25 cellular contexts compared by ENCODE assay signal in the genomic region with DNA sequence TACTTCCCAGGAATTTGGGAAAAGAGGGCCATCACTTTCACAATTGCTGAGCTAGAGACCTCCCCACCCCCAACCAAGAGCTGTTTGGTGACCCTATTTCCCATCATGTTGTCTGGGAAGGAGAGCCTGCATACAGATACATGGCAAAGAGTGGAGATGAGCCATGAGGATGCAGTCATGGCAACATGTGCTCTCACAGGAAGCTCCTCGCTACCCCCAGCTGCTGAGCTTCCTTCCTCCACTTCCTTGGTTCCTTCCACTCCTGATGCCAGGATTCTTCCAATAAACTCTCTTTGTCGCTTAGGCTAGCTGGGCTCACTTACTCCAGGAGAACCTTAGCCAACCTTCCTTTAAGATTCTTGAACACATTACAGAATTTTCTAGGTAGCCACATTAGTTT. TPM values are rescaled to one million over a fixed set of nuclear protein-coding genes. Genes with fewer than 3 reads are reported as not detected.
A peak's percentile ranks its signal among the peaks of the same experiment; 100 is the strongest.
DNase-seq lines count a peak whose midpoint lies in the region; ATAC-seq, FAIRE-seq and TF ChIP-seq lines count a peak whose summit lies in the region.
"Had no signal": no experiment of that assay in that cellular context is flagged by ENCODE, and none has a peak within 500 bp of the region (broad histone marks: within the 10 kb centered on the region; RNA-seq: fewer than 3 reads in every experiment).

No MANE protein-coding gene starts in this region.

- dilution Hi-C loops in endothelial cell of umbilical vein (cut with MboI; ENCODE audit: extremely low pct_ligation_motif_present, low sequenced_read_pairs), result no loop called here

- no TSS peak for BruUV-seq in endothelial cell of umbilical vein (replicated peaks; lab: Mats Ljungman, UMichigan)

- ATAC-seq in stimulated activated naive CD8-positive, alpha-beta T cell treated with anti-CD3 and anti-CD28 coated beads, Interleukin-15, Interleukin-2, amounts not matched to agents 100 U/mL and 50 U/mL, for 24 hours, result no peak

- H3K4me2 ChIP-seq in endothelial cell of umbilical vein (ENCODE audit: insufficient read depth, low read length), result peak overlapping the region; percentile 1

- no peak for TF ChIP-seq POLR2A in endothelial cell of umbilical vein (IDR thresholded peaks at IDR 0.05; ENCODE audit: low read depth, low read length)

- peaks cover 29% of the 10 kb centered on the region for H3K4me1 ChIP-seq in endothelial cell of umbilical vein (ENCODE audit: control insufficient read depth, extremely low read depth, insufficient read depth, low read length)

- no peak overlapping the region for H3K4me3 ChIP-seq in endothelial cell of umbilical vein (replicated peaks in 1 of 3; ENCODE audit: insufficient read depth in 1 of 3, low read depth in 1 of 3, low read length in 3 of 3)

- intact Hi-C loops in endothelial cell of umbilical vein (cut with micrococcal nuclease), result no loop called here

- POLR2A ChIA-PET in endothelial cell of umbilical vein (lab: Charles Lee), result no interaction called here

- H3K9me3 ChIP-seq in endothelial cell of umbilical vein (replicated peaks; ENCODE audit: control insufficient read depth, insufficient read depth, low read length), result no peaks in the 10 kb centered on the region

- no peak for FAIRE-seq in endothelial cell of umbilical vein (lab: Jason Lieb, UNC)
- FAIRE-seq: GM19239, HTR-8/SVneo had no signal

- H3K27ac Mint-ChIP-seq in stimulated activated naive CD8-positive, alpha-beta T cell treated with anti-CD3 and anti-CD28 coated beads, Interleukin-15, Interleukin-2, amounts not matched to agents 100 ng/mL and 50 ng/mL, for 24 hours, result peak overlapping the region; percentile 52
- H3K27ac Mint-ChIP-seq in nephron progenitor cell, result peak overlapping the region; percentile 64

- no peaks in the 10 kb centered on the region for H4K20me1 ChIP-seq in endothelial cell of umbilical vein (replicated peaks; ENCODE audit: control insufficient read depth, extremely low read depth, insufficient read depth, low read length)

- no peaks in the 10 kb centered on the region for H3K27me3 Mint-ChIP-seq in stimulated activated naive CD8-positive, alpha-beta T cell treated with anti-CD3 and anti-CD28 coated beads, Interleukin-15, Interleukin-2, amounts not matched to agents 100 ng/mL and 50 ng/mL, for 24 hours
- no peaks in the 10 kb centered on the region for H3K27me3 Mint-ChIP-seq in nephron progenitor cell (ENCODE audit: low read depth, poor library complexity)
- H3K27me3 Mint-ChIP-seq: CD4-positive, CD25-positive, alpha-beta regulatory T cell; IgD-negative memory B cell had no signal

- H3K4me3 Mint-ChIP-seq in stimulated activated naive CD8-positive, alpha-beta T cell treated with anti-CD3 and anti-CD28 coated beads, Interleukin-15, Interleukin-2, amounts not matched to agents 100 ng/mL and 50 ng/mL, for 24 hours, result no peak overlapping the region
- no peak overlapping the region for H3K4me3 Mint-ChIP-seq in nephron progenitor cell
- H3K4me3 Mint-ChIP-seq: CD4-positive, CD25-positive, alpha-beta regulatory T cell; IgD-negative memory B cell had no signal

- H3K4me1 Mint-ChIP-seq in stimulated activated naive CD8-positive, alpha-beta T cell treated with anti-CD3 and anti-CD28 coated beads, Interleukin-15, Interleukin-2, amounts not matched to agents 100 ng/mL and 50 ng/mL, for 24 hours (ENCODE audit: low read depth), result no peaks in the 10 kb centered on the region
- H3K4me1 Mint-ChIP-seq in nephron progenitor cell, result peaks cover 15% of the 10 kb centered on the region

- peaks cover 3 to 9% of the 10 kb centered on the region in 2 experiments for H3K36me3 ChIP-seq in endothelial cell of umbilical vein (ENCODE audit: control insufficient read depth in 2 of 2, extremely low read depth in 1 of 2, insufficient read depth in 2 of 2, low read length in 2 of 2)

- no peak overlapping the region for H2AFZ ChIP-seq in endothelial cell of umbilical vein (ENCODE audit: low read depth, low read length)

- H3K9me3 Mint-ChIP-seq in stimulated activated naive CD8-positive, alpha-beta T cell treated with anti-CD3 and anti-CD28 coated beads, Interleukin-15, Interleukin-2, amounts not matched to agents 100 ng/mL and 50 ng/mL, for 24 hours, result no peaks in the 10 kb centered on the region
- peaks cover under 1% of the 10 kb centered on the region for H3K9me3 Mint-ChIP-seq in nephron progenitor cell
- H3K9me3 Mint-ChIP-seq: CD4-positive, CD25-positive, alpha-beta regulatory T cell; IgD-negative memory B cell had no signal

- no peaks in the 10 kb centered on the region for H3K79me2 ChIP-seq in endothelial cell of umbilical vein (ENCODE audit: control insufficient read depth, insufficient read depth, low read length)

- no peak for DNase-seq in stimulated activated naive CD8-positive, alpha-beta T cell treated with anti-CD3 and anti-CD28 coated beads, Interleukin-15, Interleukin-2, amounts not matched to agents 100 U/mL and 50 U/mL, for 24 hours
- no peak for DNase-seq in endothelial cell of umbilical vein (ENCODE audit: low read depth, low spot score)
- no peak for DNase-seq in nephron progenitor cell
- DNase-seq in NCI-H2029 (lab: John Stamatoyannopoulos, UW), result no peak
- DNase-seq in CD1c-positive myeloid dendritic cell (ENCODE audit: extremely low spot score), result no peak
- DNase-seq in DMS153 treated with DMSO at 0.1 percent for 48 hours (lab: John Stamatoyannopoulos, UW; ENCODE audit: unreplicated experiment), result no peak
- DNase-seq: 8988T; CD4-positive, CD25-positive, alpha-beta regulatory T cell; DMS79; GOT3; HCEC 1CT; MV-4-11; NCI-H1105 treated with DMSO at 0.1 percent for 48 hours; NCI-H2081; NCI-H2171; NCI-H345; NCI-H524; NCI-H774; NK-92 treated with Interleukin-12 subunit alpha and Interleukin-12 subunit beta, amount 100 ng/mL, for 24 hours; SHP77 treated with DMSO at 0.1 percent for 48 hours had no signal

- no peak overlapping the region for H3K9ac ChIP-seq in endothelial cell of umbilical vein (replicated peaks; ENCODE audit: extremely low read depth, insufficient read depth, low read length)

- TF ChIP-seq CTCF in endothelial cell of umbilical vein (IDR thresholded peaks at IDR 0.05; ENCODE audit: extremely low read depth in 1 of 2, insufficient read depth in 1 of 2, low read depth in 1 of 2, low read length in 2 of 2), result no peak
- TF ChIP-seq CTCF in nephron progenitor cell (IDR thresholded peaks at IDR 0.05), result no peak

- CTCF ChIA-PET in endothelial cell of umbilical vein (lab: Charles Lee), result interaction anchor here (0.7 to 1.8 kb wide), 6 partner anchors 13 to 398 kb away, joined by 3 to 7 read pairs (median 4); no protein-coding TSS in a partner anchor

- H3K27ac ChIP-seq in endothelial cell of umbilical vein (ENCODE audit: insufficient read depth, low read depth, low read length), result no peak overlapping the region
- H3K27ac ChIP-seq: RWPE1 had no signal

- no peaks in the 10 kb centered on the region for H3K27me3 ChIP-seq in endothelial cell of umbilical vein (ENCODE audit: control insufficient read depth in 2 of 2, insufficient read depth in 2 of 2, low read length in 2 of 2)

- no peaks in the 10 kb centered on the region for H3K9me1 ChIP-seq in endothelial cell of umbilical vein (replicated peaks; ENCODE audit: control insufficient read depth, extremely low read depth, insufficient read depth, low read length)

- peaks cover 24% of the 10 kb centered on the region for H3K36me3 Mint-ChIP-seq in stimulated activated naive CD8-positive, alpha-beta T cell treated with anti-CD3 and anti-CD28 coated beads, Interleukin-15, Interleukin-2, amounts not matched to agents 100 ng/mL and 50 ng/mL, for 24 hours (ENCODE audit: low read depth)
- peaks cover 14% of the 10 kb centered on the region for H3K36me3 Mint-ChIP-seq in nephron progenitor cell (ENCODE audit: low read depth)

TF ChIP-seq in endothelial cell of umbilical vein, 7 proteins besides CTCF, POLR2A, EP300 and RAD21:
- no peak for TF ChIP-seq MAX (IDR thresholded peaks at IDR 0.05; ENCODE audit: insufficient read depth, insufficient read length)
- no peak for TF ChIP-seq POLR2AphosphoS5 (IDR thresholded peaks at IDR 0.05; ENCODE audit: insufficient read depth, low read depth, low read length)
- no peak for TF ChIP-seq FOS (IDR thresholded peaks at IDR 0.05; ENCODE audit: borderline replicate concordance, insufficient read depth, low read length)
- no peak for TF ChIP-seq JUN (IDR thresholded peaks at IDR 0.05; ENCODE audit: borderline replicate concordance, insufficient read depth, insufficient read length, low read depth)
- TF ChIP-seq MYC (IDR thresholded peaks at IDR 0.05; ENCODE audit: low read depth, low read length), result no peak
- no peak for TF ChIP-seq GATA2 (IDR thresholded peaks at IDR 0.05; ENCODE audit: insufficient read depth, insufficient read length, low read depth, low read length)
- TF ChIP-seq EZH2 (IDR thresholded peaks at IDR 0.05; ENCODE audit: borderline replicate concordance, low read depth, low read length, severe bottlenecking), result no peak

RNA-seq across cellular contexts. Expression of gene MUC13, which starts 48.3 kb away (rescaled TPM):
- not detected in 2 replicates for total RNA-seq in endothelial cell of umbilical vein
- polyA plus RNA-seq in endothelial cell of umbilical vein, result not detected in 2 replicates
- not detected in 2 replicates for polyA plus RNA-seq in endothelial cell of umbilical vein (2011; cell fraction: cytosol; rRNA removed)
- not detected in 2 replicates for polyA plus RNA-seq in endothelial cell of umbilical vein (2011; cell fraction: nucleus; rRNA removed)
- not detected in 2 replicates for polyA plus RNA-seq in endothelial cell of umbilical vein (2012)
- polyA minus RNA-seq in endothelial cell of umbilical vein, result not detected in 2 replicates
- 3.1 TPM for polyA minus RNA-seq in endothelial cell of umbilical vein (2011; cell fraction: cytosol; rRNA and poly(A)+ RNA removed)
- polyA minus RNA-seq in endothelial cell of umbilical vein (2011; cell fraction: nucleus; rRNA and poly(A)+ RNA removed), result not detected in 2 replicates
- polyA plus RNA-seq: CD4-positive, CD25-positive, alpha-beta regulatory T cell; IgD-negative memory B cell had no signal
